1 cellular context compared by ENCODE assay signal in the genomic region with DNA sequence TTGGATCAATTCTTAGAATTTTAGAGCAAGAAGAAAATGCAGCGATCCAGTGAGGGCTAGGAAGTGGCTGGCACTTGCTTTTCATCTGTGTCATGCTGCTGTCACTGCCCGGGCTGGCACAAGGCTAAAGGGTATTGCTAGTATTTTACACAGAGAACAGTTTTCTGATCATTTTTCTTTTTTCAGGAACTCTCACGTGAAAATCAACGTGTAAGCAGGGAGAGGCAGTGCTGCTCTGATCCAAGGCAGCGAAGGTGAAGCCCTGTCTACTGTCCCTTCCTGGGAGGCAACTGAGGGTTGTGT.
TF ChIP-seq lines count a peak whose summit lies in the region.

No MANE protein-coding gene starts in this region.

TF ChIP-seq in liver, 16 proteins besides CTCF, POLR2A, EP300 and RAD21 (continued from another document):
- TF ChIP-seq NR2F2 (IDR thresholded peaks at IDR 0.05) (no peak), YY1 (IDR thresholded peaks at IDR 0.05) (peak; percentile 29), HNF4A (conservative IDR thresholded peaks at IDR 0.05) (peak in 1 of 2 donors; percentile 18)
- TF ChIP-seq, protein P1, sequence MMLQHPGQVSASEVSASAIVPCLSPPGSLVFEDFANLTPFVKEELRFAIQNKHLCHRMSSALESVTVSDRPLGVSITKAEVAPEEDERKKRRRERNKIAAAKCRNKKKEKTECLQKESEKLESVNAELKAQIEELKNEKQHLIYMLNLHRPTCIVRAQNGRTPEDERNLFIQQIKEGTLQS (IDR thresholded peaks at IDR 0.05): no peak
- TF ChIP-seq, protein P2, sequence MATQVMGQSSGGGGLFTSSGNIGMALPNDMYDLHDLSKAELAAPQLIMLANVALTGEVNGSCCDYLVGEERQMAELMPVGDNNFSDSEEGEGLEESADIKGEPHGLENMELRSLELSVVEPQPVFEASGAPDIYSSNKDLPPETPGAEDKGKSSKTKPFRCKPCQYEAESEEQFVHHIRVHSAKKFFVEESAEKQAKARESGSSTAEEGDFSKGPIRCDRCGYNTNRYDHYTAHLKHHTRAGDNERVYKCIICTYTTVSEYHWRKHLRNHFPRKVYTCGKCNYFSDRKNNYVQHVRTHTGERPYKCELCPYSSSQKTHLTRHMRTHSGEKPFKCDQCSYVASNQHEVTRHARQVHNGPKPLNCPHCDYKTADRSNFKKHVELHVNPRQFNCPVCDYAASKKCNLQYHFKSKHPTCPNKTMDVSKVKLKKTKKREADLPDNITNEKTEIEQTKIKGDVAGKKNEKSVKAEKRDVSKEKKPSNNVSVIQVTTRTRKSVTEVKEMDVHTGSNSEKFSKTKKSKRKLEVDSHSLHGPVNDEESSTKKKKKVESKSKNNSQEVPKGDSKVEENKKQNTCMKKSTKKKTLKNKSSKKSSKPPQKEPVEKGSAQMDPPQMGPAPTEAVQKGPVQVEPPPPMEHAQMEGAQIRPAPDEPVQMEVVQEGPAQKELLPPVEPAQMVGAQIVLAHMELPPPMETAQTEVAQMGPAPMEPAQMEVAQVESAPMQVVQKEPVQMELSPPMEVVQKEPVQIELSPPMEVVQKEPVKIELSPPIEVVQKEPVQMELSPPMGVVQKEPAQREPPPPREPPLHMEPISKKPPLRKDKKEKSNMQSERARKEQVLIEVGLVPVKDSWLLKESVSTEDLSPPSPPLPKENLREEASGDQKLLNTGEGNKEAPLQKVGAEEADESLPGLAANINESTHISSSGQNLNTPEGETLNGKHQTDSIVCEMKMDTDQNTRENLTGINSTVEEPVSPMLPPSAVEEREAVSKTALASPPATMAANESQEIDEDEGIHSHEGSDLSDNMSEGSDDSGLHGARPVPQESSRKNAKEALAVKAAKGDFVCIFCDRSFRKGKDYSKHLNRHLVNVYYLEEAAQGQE (IDR thresholded peaks at IDR 0.05): peak; percentile 18
- TF ChIP-seq, protein P3, sequence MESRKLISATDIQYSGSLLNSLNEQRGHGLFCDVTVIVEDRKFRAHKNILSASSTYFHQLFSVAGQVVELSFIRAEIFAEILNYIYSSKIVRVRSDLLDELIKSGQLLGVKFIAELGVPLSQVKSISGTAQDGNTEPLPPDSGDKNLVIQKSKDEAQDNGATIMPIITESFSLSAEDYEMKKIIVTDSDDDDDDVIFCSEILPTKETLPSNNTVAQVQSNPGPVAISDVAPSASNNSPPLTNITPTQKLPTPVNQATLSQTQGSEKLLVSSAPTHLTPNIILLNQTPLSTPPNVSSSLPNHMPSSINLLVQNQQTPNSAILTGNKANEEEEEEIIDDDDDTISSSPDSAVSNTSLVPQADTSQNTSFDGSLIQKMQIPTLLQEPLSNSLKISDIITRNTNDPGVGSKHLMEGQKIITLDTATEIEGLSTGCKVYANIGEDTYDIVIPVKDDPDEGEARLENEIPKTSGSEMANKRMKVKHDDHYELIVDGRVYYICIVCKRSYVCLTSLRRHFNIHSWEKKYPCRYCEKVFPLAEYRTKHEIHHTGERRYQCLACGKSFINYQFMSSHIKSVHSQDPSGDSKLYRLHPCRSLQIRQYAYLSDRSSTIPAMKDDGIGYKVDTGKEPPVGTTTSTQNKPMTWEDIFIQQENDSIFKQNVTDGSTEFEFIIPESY (IDR thresholded peaks at IDR 0.05): no peak
TF ChIP-seq in liver: peak in this region for 4.
